ENCODE assay signal across 8 cellular contexts in genomic region chr19:11374449-11375142, GRCh38. TPM values are rescaled to one million over a fixed set of nuclear protein-coding genes. Genes with fewer than 3 reads are reported as not detected.
DNase-seq lines count a peak whose midpoint lies in the region; ATAC-seq and TF ChIP-seq lines count a peak whose summit lies in the region.

A gene with protein sequence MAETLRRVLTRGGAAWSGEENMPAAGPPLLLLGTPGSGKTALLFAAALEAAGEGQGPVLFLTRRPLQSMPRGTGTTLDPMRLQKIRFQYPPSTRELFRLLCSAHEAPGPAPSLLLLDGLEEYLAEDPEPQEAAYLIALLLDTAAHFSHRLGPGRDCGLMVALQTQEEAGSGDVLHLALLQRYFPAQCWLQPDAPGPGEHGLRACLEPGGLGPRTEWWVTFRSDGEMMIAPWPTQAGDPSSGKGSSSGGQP (plus strand): TSS chr19:11374666. CDS start chr19:11374681, 15 bp downstream.

- no peaks in the 10 kb centered on the region for H3K36me3 ChIP-seq in left lung

- H3K4me3 ChIP-seq in left lung = peak within 1 kb of the TSS; percentile 54 to 66

- ATAC-seq in GM19372 (IDR thresholded peaks at IDR 0.05; ENCODE audit: low read depth, unreplicated experiment) (peak; percentile 86), HG03520 (IDR thresholded peaks at IDR 0.05; ENCODE audit: unreplicated experiment) (peak; percentile 85), left lung (peak; percentile 93)

- H3K27me3 ChIP-seq in left lung = no peaks in the 10 kb centered on the region

- peaks cover 0 to 55% of the 10 kb centered on the region in 2 donors for H3K4me1 ChIP-seq in left lung

- H3K27ac ChIP-seq in C4-2B = peak within 1 kb of the TSS; percentile 89
- H3K27ac ChIP-seq in left lung = peak within 1 kb of the TSS; percentile 95 to 96

- H3K9me3 ChIP-seq in left lung = no peaks in the 10 kb centered on the region

- intact Hi-C loops in left lung (cut with DNase I) = no loop called here

- TF ChIP-seq CTCF in C4-2B (conservative IDR thresholded peaks at IDR 0.05) = no peak
- TF ChIP-seq CTCF in left lung (IDR thresholded peaks at IDR 0.05) = peak in 1 of 2 donors; percentile 15

- peak; percentile 97 for DNase-seq in NCI-H526 treated with DMSO at 0.1 percent for 48 hours (lab: John Stamatoyannopoulos, UW)
- DNase-seq in activated CD4-positive, alpha-beta T cell treated with anti-CD3 and anti-CD28 coated beads, Interleukin-2, amount 50 U/mL, for 1 hour = peak; percentile 95
- DNase-seq in dermis microvascular lymphatic vessel endothelial cell (ENCODE audit: low read depth in 2 of 2) = peak; percentile 99 to 100
- DNase-seq in left lung = peak; percentile 97 to 99
- DNase-seq in stimulated activated CD4-positive, alpha-beta T cell treated with anti-CD3 and anti-CD28 coated beads, Interleukin-2, amount 100 ng/mL, for 4 hours (ENCODE audit: low read depth) = peak; percentile 97

RNA-seq across cellular contexts. Expression of the gene that starts here (rescaled TPM):
- total RNA-seq in dermis microvascular lymphatic vessel endothelial cell (1.0 and 1.1 TPM in 2 replicates), left lung (1 to 10 TPM; 3.1 to 3.2 TPM)

Comparison
In these comparisons a context has a peak if more than half of its experiments do, and no peak if none do; other contexts are left out.
1. Peak in every context shown above with its lines: DNase-seq, ATAC-seq, H3K4me3 ChIP-seq and H3K27ac ChIP-seq.